ENCODE assay signal across 8 cellular contexts in genomic region chr12:108768591-108769500, GRCh38. TPM values are rescaled to one million over a fixed set of nuclear protein-coding genes. Genes with fewer than 3 reads are reported as not detected.
DNase-seq lines count a peak whose midpoint lies in the region; ATAC-seq and TF ChIP-seq lines count a peak whose summit lies in the region.

No MANE protein-coding gene starts in this region.

- peak overlapping the region; percentile 61 for H2AFZ ChIP-seq in hepatocyte

- H3K79me2 ChIP-seq in hepatocyte: no peaks in the 10 kb centered on the region

- H3K9me2 ChIP-seq in hepatocyte (replicated peaks; ENCODE audit: insufficient read depth): no peaks in the 10 kb centered on the region

- no peaks in the 10 kb centered on the region for H3K36me3 ChIP-seq in HUES6 (ENCODE audit: control insufficient read depth, insufficient read depth, low read length)
- no peaks in the 10 kb centered on the region for H3K36me3 ChIP-seq in hepatocyte (replicated peaks; ENCODE audit: insufficient read depth, low read depth)
- no peaks in the 10 kb centered on the region for H3K36me3 ChIP-seq in testis (ENCODE audit: low read depth, missing control alignments)

- DNase-seq in ELF-1 (ENCODE audit: low read depth, low spot score) (peak; percentile 80), hepatocyte (ENCODE audit: low spot score) (peak; percentile 75), testis (no peak), NCI-H2081 treated with DMSO at 0.1 percent for 48 hours (lab: John Stamatoyannopoulos, UW) (no peak)
- DNase-seq in activated T-cell treated with anti-CD3 and anti-CD28 coated beads, Interleukin-2, amount 50 U/mL, for 4 hours: no peak
- DNase-seq in stimulated activated CD8-positive, alpha-beta memory T cell treated with anti-CD3 and anti-CD28 coated beads, Interleukin-4, amount 100 ng/mL, for 48 hours: peak; percentile 33

- no peaks in the 10 kb centered on the region for H3K36me3 Mint-ChIP-seq in activated T-cell treated with anti-CD3 and anti-CD28 coated beads, Interleukin-2, amount 50 U/mL, for 4 hours (ENCODE audit: insufficient read depth)

- peak; percentile 62 to 71 for ATAC-seq in activated T-cell treated with anti-CD3 and anti-CD28 coated beads, Interleukin-2, amount 50 U/mL, for 4 hours
- ATAC-seq in GM21786 (IDR thresholded peaks at IDR 0.05; ENCODE audit: unreplicated experiment): no peak

- peak overlapping the region; percentile 89 for H3K4me2 ChIP-seq in hepatocyte

- H3K4me3 ChIP-seq in HUES6 (ENCODE audit: low read depth, low read length) (peak overlapping the region; percentile 60), hepatocyte (peak overlapping the region; percentile 12), testis (peak overlapping the region in 1 of 2 donors; percentile 32)

- H3K27me3 Mint-ChIP-seq in activated T-cell treated with anti-CD3 and anti-CD28 coated beads, Interleukin-2, amount 50 U/mL, for 4 hours (ENCODE audit: low read depth): peaks cover 7% of the 10 kb centered on the region

- no peaks in the 10 kb centered on the region for H4K20me1 ChIP-seq in hepatocyte (ENCODE audit: insufficient read depth, poor library complexity, severe bottlenecking)

- H3K4me1 Mint-ChIP-seq in activated T-cell treated with anti-CD3 and anti-CD28 coated beads, Interleukin-2, amount 50 U/mL, for 4 hours (ENCODE audit: low read depth): peaks cover 2% of the 10 kb centered on the region

- no peaks in the 10 kb centered on the region for H3K9me3 Mint-ChIP-seq in activated T-cell treated with anti-CD3 and anti-CD28 coated beads, Interleukin-2, amount 50 U/mL, for 4 hours

- H3K27me3 ChIP-seq in HUES6 (ENCODE audit: control insufficient read depth, insufficient read depth, low read length) (no peaks in the 10 kb centered on the region), hepatocyte (no peaks in the 10 kb centered on the region), testis (no peaks in the 10 kb centered on the region)

- H3K9ac ChIP-seq in HUES6 (ENCODE audit: low read length): peak overlapping the region; percentile 31

- TF ChIP-seq CTCF in hepatocyte (IDR thresholded peaks at IDR 0.05; ENCODE audit: poor library complexity): no peak
- TF ChIP-seq CTCF in testis (IDR thresholded peaks at IDR 0.05): no peak

- H3K4me3 Mint-ChIP-seq in activated T-cell treated with anti-CD3 and anti-CD28 coated beads, Interleukin-2, amount 50 U/mL, for 4 hours: no peak overlapping the region

- no peaks in the 10 kb centered on the region for H3K9me3 ChIP-seq in HUES6 (ENCODE audit: control insufficient read depth, insufficient read depth, low read depth, low read length)
- H3K9me3 ChIP-seq in hepatocyte (ENCODE audit: low read depth): no peaks in the 10 kb centered on the region
- H3K9me3 ChIP-seq in testis: no peaks in the 10 kb centered on the region

- WGBS in hepatocyte (ENCODE audit: low lambda C conversion rate, missing lambda C conversion rate): 8% methylated on average over 40 of the region's 40 CpGs
- 39 to 67% methylated on average over 3 to 40 of the region's 40 CpGs for WGBS in testis, 2 donors

- H3K4me1 ChIP-seq in HUES6 (ENCODE audit: control insufficient read depth, insufficient read depth, low read length) (peaks cover 5% of the 10 kb centered on the region; the same call in 1 of the 2 replicates), hepatocyte (ENCODE audit: insufficient read depth) (no peaks in the 10 kb centered on the region), testis (peaks cover 37% of the 10 kb centered on the region)

- H3K27ac ChIP-seq in HUES6 (ENCODE audit: low read depth, low read length) (no peak overlapping the region), hepatocyte (peak overlapping the region; percentile 56), testis (no peak overlapping the region)

- TF ChIP-seq POLR2A in testis (IDR thresholded peaks at IDR 0.05): no peak

- intact Hi-C loops in testis (cut with DNase I; ENCODE audit: low total_unique reads): no loop called here

RNA-seq across cellular contexts. Expression of gene CORO1C, which starts 37.5 kb away (rescaled TPM):
- 10 to 100 TPM; 41.3 to 59.7 (median 47.7) TPM for total RNA-seq in activated T-cell treated with anti-CD3 and anti-CD28 coated beads, Interleukin-2, amount 50 U/mL, for 4 hours
- total RNA-seq in hepatocyte (109 and 137 TPM in 2 replicates), testis (10 to 100 TPM; 57.2 to 73.4 TPM)
- polyA plus RNA-seq in hepatocyte (76.5 and 110 TPM in 2 replicates), testis (ENCODE audit: insufficient read depth, low read depth, low replicate concordance) (70.2 TPM)

Comparison
In these comparisons a context has a peak if more than half of its experiments do, and no peak if none do; other contexts are left out.
1. DNase-seq: peak in ELF-1 (single experiment), hepatocyte (single experiment) and stimulated activated CD8-positive, alpha-beta memory T cell treated with anti-CD3 and anti-CD28 coated beads, Interleukin-4, amount 100 ng/mL, for 48 hours (single experiment); none in activated T-cell treated with anti-CD3 and anti-CD28 coated beads, Interleukin-2, amount 50 U/mL, for 4 hours (single experiment), testis (single experiment) and NCI-H2081 treated with DMSO at 0.1 percent for 48 hours (single experiment).